ENCODE assay signal across 9 cellular contexts in genomic region chr9:114691046-114691955, GRCh38. TPM values are rescaled to one million over a fixed set of nuclear protein-coding genes. Genes with fewer than 3 reads are reported as not detected.
DNase-seq lines count a peak whose midpoint lies in the region; ATAC-seq, FAIRE-seq and TF ChIP-seq lines count a peak whose summit lies in the region.
"Had no signal": no experiment of that assay in that cellular context is flagged by ENCODE, and none has a peak within 500 bp of the region (broad histone marks: within the 10 kb centered on the region; RNA-seq: fewer than 3 reads in every experiment).

No MANE protein-coding gene starts in this region.

- H3K4me1 Mint-ChIP-seq in stimulated activated naive CD8-positive, alpha-beta T cell treated with anti-CD3 and anti-CD28 coated beads, Interleukin-15, amount 100 ng/mL, for 72 hours: peaks cover 97% of the 10 kb centered on the region

- H3K27ac Mint-ChIP-seq in stimulated activated naive CD8-positive, alpha-beta T cell treated with anti-CD3 and anti-CD28 coated beads, Interleukin-15, amount 100 ng/mL, for 72 hours: peak overlapping the region; percentile 96 to 99

- TF ChIP-seq RAD21 in A549 (conservative IDR thresholded peaks at IDR 0.05 in 1 of 2, IDR thresholded peaks at IDR 0.05 in 1 of 2): peak; percentile 16 to 25; a peak in 2 of 5 replicates

- H3K4me2 ChIP-seq in A549: peak overlapping the region; percentile 76

- H3K9ac ChIP-seq in colonic mucosa (ENCODE audit: low read depth in 2 of 2, low read length in 2 of 2): no peak overlapping the region

- ATAC-seq in A549: peak; percentile 93 to 97
- peak; percentile 45 for ATAC-seq in GM21515 (IDR thresholded peaks at IDR 0.05; ENCODE audit: unreplicated experiment)
- ATAC-seq in stimulated activated naive CD8-positive, alpha-beta T cell treated with anti-CD3 and anti-CD28 coated beads, Interleukin-15, amount 100 ng/mL, for 72 hours: peak; percentile 92

- H3K4me1 ChIP-seq in A549 (peaks cover 31% of the 10 kb centered on the region), colonic mucosa (no peaks in the 10 kb centered on the region)

- DNase-seq in A549 (ENCODE audit: low read depth in 1 of 2, low spot score in 1 of 2) (peak; percentile 69 to 78), MG63 (peak; percentile 73), head of caudate nucleus (peak in 26 of 42 donors; percentile 6 to 76 (median 35)), NCI-H1417 (lab: John Stamatoyannopoulos, UW) (no peak), colonic mucosa (no peak)
- peak; percentile 47 for DNase-seq in activated T-cell treated with anti-CD3 and anti-CD28 coated beads, Interleukin-2, amount 50 U/mL, for 1 hour
- DNase-seq in stimulated activated naive CD8-positive, alpha-beta T cell treated with anti-CD3 and anti-CD28 coated beads, Interleukin-15, amount 100 ng/mL, for 72 hours: peak; percentile 80 to 91

- no peaks in the 10 kb centered on the region for H3K27me3 Mint-ChIP-seq in stimulated activated naive CD8-positive, alpha-beta T cell treated with anti-CD3 and anti-CD28 coated beads, Interleukin-15, amount 100 ng/mL, for 72 hours

- FAIRE-seq in A549 (lab: Jason Lieb, UNC): peak; percentile 36

- TF ChIP-seq EP300 in A549 (IDR thresholded peaks at IDR 0.05): 0 out of 5 replicates have a peak, but pooled peaks of 1 of the 2 experiments have one; percentile 55

- TF ChIP-seq POLR2A in A549 (IDR thresholded peaks at IDR 0.05; ENCODE audit: low read length): no peak

- H3K9me3 ChIP-seq in A549 (no peaks in the 10 kb centered on the region), MG63 (peaks cover 2% of the 10 kb centered on the region; the same call in 1 of the 2 replicates), colonic mucosa (no peaks in the 10 kb centered on the region)

- no peaks in the 10 kb centered on the region for H3K27me3 ChIP-seq in MG63
- no peaks in the 10 kb centered on the region for H3K27me3 ChIP-seq in colonic mucosa

- WGBS in A549 (ENCODE audit: missing lambda C conversion rate): 30% methylated on average over 11 of the region's 11 CpGs

- peak overlapping the region; percentile 66 to 77 for H3K4me3 Mint-ChIP-seq in stimulated activated naive CD8-positive, alpha-beta T cell treated with anti-CD3 and anti-CD28 coated beads, Interleukin-15, amount 100 ng/mL, for 72 hours

- H3K4me3 ChIP-seq in A549 (peak overlapping the region; percentile 6; the same call in 1 of the 3 replicates), MG63 (no peak overlapping the region), colonic mucosa (no peak overlapping the region)

- H3K27ac ChIP-seq in A549 (peak overlapping the region; percentile 74 to 82), colonic mucosa (no peak overlapping the region)
- H3K27ac ChIP-seq: C4-2B had no signal

- H3K36me3 ChIP-seq in MG63: no peaks in the 10 kb centered on the region
- H3K36me3 ChIP-seq in colonic mucosa: no peaks in the 10 kb centered on the region

- TF ChIP-seq CTCF in A549 (IDR thresholded peaks at IDR 0.05) (no peak), colonic mucosa (IDR thresholded peaks at IDR 0.05) (no peak)

- POLR2A ChIA-PET in A549 (lab: Yijun Ruan, JAX): interaction anchor here (1.0 to 1.4 kb wide), 3 partner anchors 16 to 216 kb away, joined by 3 to 5 read pairs (median 4); partner anchors contain the start of gene ATP6V1G1

- intact Hi-C loops in head of caudate nucleus (cut with DNase I) (no loop called here), colonic mucosa (cut with DNase I) (no loop called here)

- CTCF ChIA-PET in A549 (lab: Yijun Ruan, JAX): interaction anchor here (0.6 to 12.4 kb wide), 11 partner anchors 11 to 323 kb away, joined by 3 to 108 read pairs (median 9); partner anchors contain the start of gene TEX48

- peaks cover 8 to 16% of the 10 kb centered on the region in 2 donors for H3K9me3 Mint-ChIP-seq in stimulated activated naive CD8-positive, alpha-beta T cell treated with anti-CD3 and anti-CD28 coated beads, Interleukin-15, amount 100 ng/mL, for 72 hours

TF ChIP-seq in A549, 52 proteins besides CTCF, POLR2A, EP300 and RAD21:
- peak; percentile 43 to 59; a peak in 3 of 5 replicates for TF ChIP-seq JUN (IDR thresholded peaks at IDR 0.05)
- TF ChIP-seq MAX (IDR thresholded peaks at IDR 0.05): peak; percentile 75
- TF ChIP-seq RCOR1 (IDR thresholded peaks at IDR 0.05; ENCODE audit: low read depth, low read length): no peak
- peak; percentile 52 for TF ChIP-seq MAFK (IDR thresholded peaks at IDR 0.05; ENCODE audit: partially characterized antibody)
- TF ChIP-seq PBX3 (IDR thresholded peaks at IDR 0.05): 0 out of 2 replicates have a peak, but pooled peaks have one; percentile 53
- TF ChIP-seq CEBPB (IDR thresholded peaks at IDR 0.05): peak in 1 of 2 experiments; percentile 60; a peak in 1 of 4 replicates
- no peak for TF ChIP-seq NR3C1 (IDR thresholded peaks at IDR 0.05)
- TF ChIP-seq HOXB5 (CRISPR knock-in tag; IDR thresholded peaks at IDR 0.05): 0 out of 2 replicates have a peak, but pooled peaks have one; percentile 37
- no peak for TF ChIP-seq PHF8 (IDR thresholded peaks at IDR 0.05; ENCODE audit: borderline replicate concordance, low read depth)
- peak; percentile 89 for TF ChIP-seq GATA3 (IDR thresholded peaks at IDR 0.05; ENCODE audit: borderline replicate concordance)
- TF ChIP-seq ZSCAN20 (CRISPR knock-in tag; IDR thresholded peaks at IDR 0.05): no peak
- TF ChIP-seq USF2 (IDR thresholded peaks at IDR 0.05): peak; percentile 29
- TF ChIP-seq FOSL2 (IDR thresholded peaks at IDR 0.05): peak; percentile 72
- TF ChIP-seq FOSL2 (CRISPR knock-in tag; IDR thresholded peaks at IDR 0.05): peak; percentile 89
- TF ChIP-seq JUNB (IDR thresholded peaks at IDR 0.05): peak; percentile 89

RNA-seq across cellular contexts. Expression of gene TEX48, which starts 9.3 kb away (rescaled TPM):
- polyA plus RNA-seq in A549 (2011; rRNA removed): 0.16 TPM in 1 of 2 replicates, not detected in the other
- not detected in 2 replicates for polyA plus RNA-seq in A549 (2012; cell fraction: cytosol; rRNA removed)
- not detected in 2 replicates for polyA plus RNA-seq in A549 (2012; cell fraction: nucleus; rRNA removed)
- not detected in 3 replicates for polyA plus RNA-seq in A549 (2017; fragmentation: RNase III; extraction: RNeasy Plus Mini Kit Qiagen cat#74134 plus additional on column Dnase treatment)
- not detected in 2 replicates for polyA minus RNA-seq in A549 (2011; rRNA and poly(A)+ RNA removed)
- not detected in 2 replicates for total RNA-seq in MG63 (2014; rRNA removed; shearing (Covaris generic); ENCODE audit: low replicate concordance)
- not detected for total RNA-seq in colonic mucosa

RNA-seq across cellular contexts. Expression of gene TEX53, which starts 33.7 kb away (rescaled TPM):
- polyA plus RNA-seq in A549 (2011; rRNA removed) (not detected in 2 replicates), A549 (2017; fragmentation: RNase III; extraction: RNeasy Plus Mini Kit Qiagen cat#74134 plus additional on column Dnase treatment) (not detected in 3 replicates)
- polyA plus RNA-seq in A549 (2012; cell fraction: cytosol; rRNA removed): not detected in 2 replicates
- polyA plus RNA-seq in A549 (2012; cell fraction: nucleus; rRNA removed): not detected in 2 replicates
- not detected in 2 replicates for polyA minus RNA-seq in A549 (2011; rRNA and poly(A)+ RNA removed)
- total RNA-seq in MG63 (2014; rRNA removed; shearing (Covaris generic); ENCODE audit: low replicate concordance): not detected in 2 replicates
- total RNA-seq in colonic mucosa: not detected

Comparison
In these comparisons a context has a peak if more than half of its experiments do, and no peak if none do; other contexts are left out.
1. ATAC-seq: peak in every context shown above with its lines; median percentile 95 in A549; 92 in stimulated activated naive CD8-positive, alpha-beta T cell treated with anti-CD3 and anti-CD28 coated beads, Interleukin-15, amount 100 ng/mL, for 72 hours; 45 in GM21515.
2. DNase-seq: peak in A549 (2 of 2), MG63 (single experiment), activated T-cell treated with anti-CD3 and anti-CD28 coated beads, Interleukin-2, amount 50 U/mL, for 1 hour (single experiment), head of caudate nucleus (26 of 42) and stimulated activated naive CD8-positive, alpha-beta T cell treated with anti-CD3 and anti-CD28 coated beads, Interleukin-15, amount 100 ng/mL, for 72 hours (2 of 2); none in NCI-H1417 (0 of 3) and colonic mucosa (single experiment).